Comparison of ENCODE assay signal across 14 cellular contexts in the genomic region with DNA sequence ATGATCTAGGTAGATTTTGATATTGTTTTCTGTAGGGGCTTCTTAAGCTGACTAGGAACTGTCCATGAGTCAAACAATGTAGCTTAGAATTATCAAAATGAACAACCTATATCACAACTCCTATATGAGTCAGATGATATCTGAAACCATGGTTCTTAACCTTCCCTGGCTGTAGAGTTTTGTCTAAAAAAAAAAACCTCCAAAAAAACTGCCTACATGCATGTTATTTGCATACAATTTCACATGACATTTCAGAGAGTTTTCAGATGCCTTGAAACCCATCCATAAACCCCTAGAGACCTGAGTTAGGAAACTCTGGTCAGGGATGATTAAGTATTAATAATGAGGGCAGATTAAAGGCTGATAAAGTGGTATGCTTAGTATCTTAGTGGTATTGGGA.
DNase-seq lines count a peak whose midpoint lies in the region; ATAC-seq and TF ChIP-seq lines count a peak whose summit lies in the region.
"Had no signal": no experiment of that assay in that cellular context is flagged by ENCODE, and none has a peak within 500 bp of the region (broad histone marks: within the 10 kb centered on the region; RNA-seq: fewer than 3 reads in every experiment).

No MANE protein-coding gene starts in this region.

- H3K9me3 ChIP-seq in psoas muscle (no peaks in the 10 kb centered on the region), osteoblast (ENCODE audit: low read depth, low read length) (no peaks in the 10 kb centered on the region), GM23248 (ENCODE audit: low read depth) (no peaks in the 10 kb centered on the region)

- no peak overlapping the region for H3K4me3 ChIP-seq in psoas muscle
- no peak overlapping the region for H3K4me3 ChIP-seq in osteoblast (ENCODE audit: insufficient read depth, low read length)
- H3K4me3 ChIP-seq in GM23248, result no peak overlapping the region

- H3F3A ChIP-seq in GM23248 (ENCODE audit: insufficient read depth), result no peaks in the 10 kb centered on the region

- H3K36me3 Mint-ChIP-seq in activated naive CD4-positive, alpha-beta T cell treated with anti-CD3 and anti-CD28 coated beads, Interleukin-2, amount 50 U/mL, for 24 hours, result peaks cover 9% of the 10 kb centered on the region
- H3K36me3 Mint-ChIP-seq in activated naive CD4-positive, alpha-beta T cell treated with anti-CD3 and anti-CD28 coated beads, Interleukin-2, amount 10 ng/mL, durations not matched to agents 7 days and 5 days, result no peaks in the 10 kb centered on the region

- H3K4me1 ChIP-seq in psoas muscle, result no peaks in the 10 kb centered on the region
- no peaks in the 10 kb centered on the region for H3K4me1 ChIP-seq in osteoblast (ENCODE audit: insufficient read depth, low read length)
- H3K4me1 ChIP-seq in GM23248 (ENCODE audit: insufficient read depth), result no peaks in the 10 kb centered on the region

- no peak overlapping the region for H3K4me2 ChIP-seq in osteoblast (ENCODE audit: insufficient read depth, low read length)
- H3K4me2 ChIP-seq in GM23248 (ENCODE audit: unreplicated experiment), result no peak overlapping the region

- no peaks in the 10 kb centered on the region for H3K79me2 ChIP-seq in osteoblast (ENCODE audit: insufficient read depth, low read length)
- H3K79me2 ChIP-seq in GM23248 (ENCODE audit: insufficient read depth), result no peaks in the 10 kb centered on the region

- ATAC-seq in HG02642 (IDR thresholded peaks at IDR 0.05; ENCODE audit: poor library complexity, unreplicated experiment) (peak; percentile 77), HG03457 (IDR thresholded peaks at IDR 0.05; ENCODE audit: unreplicated experiment) (peak; percentile 60), psoas muscle (no peak)
- ATAC-seq: left colon had no signal

- H3K27ac ChIP-seq in psoas muscle (no peak overlapping the region), osteoblast (ENCODE audit: low read depth, low read length) (no peak overlapping the region), GM23248 (no peak overlapping the region)

- DNase-seq in activated naive CD4-positive, alpha-beta T cell treated with anti-CD3 and anti-CD28 coated beads, Interleukin-2, amount 10 ng/mL, durations not matched to agents 7 days and 5 days, result no peak
- no peak for DNase-seq in psoas muscle
- no peak for DNase-seq in superior temporal gyrus (ENCODE audit: extremely low spot score)
- no peak for DNase-seq in osteoblast (ENCODE audit: insufficient read length, low spot score, missing footprints)
- no peak for DNase-seq in GM23248
- DNase-seq: activated gamma-delta T cell treated with Interleukin-2 at 50 U/mL for 16 hours, DMS79, IMR-90, left colon, nephron progenitor cell, RPMI8226 had no signal

- H4K20me1 ChIP-seq in osteoblast (ENCODE audit: insufficient read depth, low read length), result no peaks in the 10 kb centered on the region
- H4K20me1 ChIP-seq in GM23248 (ENCODE audit: insufficient read depth), result no peaks in the 10 kb centered on the region

- CTCF ChIA-PET in activated naive CD4-positive, alpha-beta T cell treated with anti-CD3 and anti-CD28 coated beads, Interleukin-2, amount 10 ng/mL, durations not matched to agents 7 days and 5 days (lab: Charles Lee), result no interaction called here

- no peak overlapping the region for H2AFZ ChIP-seq in osteoblast (ENCODE audit: low read length)
- H2AFZ ChIP-seq in GM23248, result no peak overlapping the region

- TF ChIP-seq CTCF in psoas muscle (IDR thresholded peaks at IDR 0.05), result no peak
- no peak for TF ChIP-seq CTCF in osteoblast (IDR thresholded peaks at IDR 0.05; ENCODE audit: extremely low read depth, low read depth, low read length)

- in situ Hi-C loops in GM23248 (cut with MboI), result no loop called here

- peak overlapping the region; percentile 30 for H3K27ac Mint-ChIP-seq in activated naive CD4-positive, alpha-beta T cell treated with anti-CD3 and anti-CD28 coated beads, Interleukin-2, amount 50 U/mL, for 24 hours
- no peak overlapping the region for H3K27ac Mint-ChIP-seq in activated naive CD4-positive, alpha-beta T cell treated with anti-CD3 and anti-CD28 coated beads, Interleukin-2, amount 10 ng/mL, durations not matched to agents 7 days and 5 days
- H3K27ac Mint-ChIP-seq: nephron progenitor cell had no signal

- H3K9ac ChIP-seq in GM23248, result no peak overlapping the region

- intact Hi-C loops in psoas muscle (cut with DNase I), result no loop called here

- H3K36me3 ChIP-seq in psoas muscle (ENCODE audit: insufficient read depth in 1 of 2, low read depth in 1 of 2) (no peaks in the 10 kb centered on the region), osteoblast (ENCODE audit: insufficient read depth, low read length) (no peaks in the 10 kb centered on the region), GM23248 (ENCODE audit: low read depth) (no peaks in the 10 kb centered on the region)

- no peaks in the 10 kb centered on the region for H3K27me3 Mint-ChIP-seq in activated naive CD4-positive, alpha-beta T cell treated with anti-CD3 and anti-CD28 coated beads, Interleukin-2, amount 50 U/mL, for 24 hours
- H3K27me3 Mint-ChIP-seq in activated naive CD4-positive, alpha-beta T cell treated with anti-CD3 and anti-CD28 coated beads, Interleukin-2, amount 10 ng/mL, durations not matched to agents 7 days and 5 days, result no peaks in the 10 kb centered on the region

- no peaks in the 10 kb centered on the region for H3K27me3 ChIP-seq in psoas muscle (ENCODE audit: insufficient read depth in 3 of 3, low read length in 2 of 3)
- peaks cover 5% of the 10 kb centered on the region for H3K27me3 ChIP-seq in osteoblast (ENCODE audit: insufficient read depth, low read length)
- no peaks in the 10 kb centered on the region for H3K27me3 ChIP-seq in GM23248 (replicated peaks; ENCODE audit: insufficient read depth)

- H3K9me2 ChIP-seq in GM23248 (ENCODE audit: insufficient read depth), result no peaks in the 10 kb centered on the region; the same call in 1 of the 2 replicates

- H3K4me3 Mint-ChIP-seq in activated naive CD4-positive, alpha-beta T cell treated with anti-CD3 and anti-CD28 coated beads, Interleukin-2, amount 50 U/mL, for 24 hours, result no peak overlapping the region
- H3K4me3 Mint-ChIP-seq in activated naive CD4-positive, alpha-beta T cell treated with anti-CD3 and anti-CD28 coated beads, Interleukin-2, amount 10 ng/mL, durations not matched to agents 7 days and 5 days, result no peak overlapping the region
- H3K4me3 Mint-ChIP-seq: nephron progenitor cell had no signal

- no peaks in the 10 kb centered on the region for H3K9me3 Mint-ChIP-seq in activated naive CD4-positive, alpha-beta T cell treated with anti-CD3 and anti-CD28 coated beads, Interleukin-2, amount 50 U/mL, for 24 hours
- H3K9me3 Mint-ChIP-seq in activated naive CD4-positive, alpha-beta T cell treated with anti-CD3 and anti-CD28 coated beads, Interleukin-2, amount 10 ng/mL, durations not matched to agents 7 days and 5 days, result peaks cover 3% of the 10 kb centered on the region
- H3K9me3 Mint-ChIP-seq: nephron progenitor cell had no signal

- H3K4me1 Mint-ChIP-seq in activated naive CD4-positive, alpha-beta T cell treated with anti-CD3 and anti-CD28 coated beads, Interleukin-2, amount 50 U/mL, for 24 hours, result peaks cover 42% of the 10 kb centered on the region
- H3K4me1 Mint-ChIP-seq in activated naive CD4-positive, alpha-beta T cell treated with anti-CD3 and anti-CD28 coated beads, Interleukin-2, amount 10 ng/mL, durations not matched to agents 7 days and 5 days, result no peaks in the 10 kb centered on the region

Comparison
In these comparisons a context has a peak if more than half of its experiments do, and no peak if none do; other contexts are left out.
1. ATAC-seq: peak in HG02642 (single experiment) and HG03457 (single experiment); none in psoas muscle (0 of 4).